In genomic region chr12:13537623-13538022, GRCh38 we compare ENCODE assay signal across 13 cellular contexts.
A peak's percentile ranks its signal among the peaks of the same experiment; 100 is the strongest.
DNase-seq lines count a peak whose midpoint lies in the region; ATAC-seq and TF ChIP-seq lines count a peak whose summit lies in the region.
"Had no signal": no experiment of that assay in that cellular context is flagged by ENCODE, and none has a peak within 500 bp of the region (broad histone marks: within the 10 kb centered on the region; RNA-seq: fewer than 3 reads in every experiment).

No MANE protein-coding gene starts in this region.

- no peaks in the 10 kb centered on the region for H3K4me1 Mint-ChIP-seq in osteocyte (ENCODE audit: unreplicated experiment)

- H3K4me3 Mint-ChIP-seq in osteocyte (ENCODE audit: unreplicated experiment), result no peak overlapping the region
- H3K4me3 Mint-ChIP-seq: mesothelial cell of epicardium had no signal

- no peak overlapping the region for H3K27ac Mint-ChIP-seq in osteocyte (ENCODE audit: unreplicated experiment)
- H3K27ac Mint-ChIP-seq: mesothelial cell of epicardium had no signal

- H3K27me3 Mint-ChIP-seq in osteocyte (ENCODE audit: unreplicated experiment), result peaks cover 10% of the 10 kb centered on the region

- H3K9me3 Mint-ChIP-seq in osteocyte (ENCODE audit: unreplicated experiment), result no peaks in the 10 kb centered on the region
- H3K9me3 Mint-ChIP-seq: mesothelial cell of epicardium had no signal

- H3K36me3 Mint-ChIP-seq in osteocyte (ENCODE audit: unreplicated experiment), result no peaks in the 10 kb centered on the region
- H3K36me3 Mint-ChIP-seq: mesothelial cell of epicardium had no signal

- peak; percentile 54 for DNase-seq in GM12865 (ENCODE audit: low read depth)
- DNase-seq in osteocyte (ENCODE audit: extremely low spot score, unreplicated experiment), result no peak
- no peak for DNase-seq in OCI-M1 (lab: John Stamatoyannopoulos, UW)
- DNase-seq in effector CD8-positive, alpha-beta T cell (lab: John Stamatoyannopoulos, UW), result no peak
- no peak for DNase-seq in NCI-H345 (lab: John Stamatoyannopoulos, UW)
- DNase-seq: cortex of kidney, NCI-H1092 treated with DMSO at 0.1 percent for 48 hours, NCI-H524 treated with DMSO at 0.1 percent for 48 hours had no signal

- ATAC-seq in GM19043 (IDR thresholded peaks at IDR 0.05; ENCODE audit: low read depth, unreplicated experiment) (peak; percentile 58), HG02840 (IDR thresholded peaks at IDR 0.05; ENCODE audit: low FRiP score, unreplicated experiment) (peak; percentile 50), HG03565 (IDR thresholded peaks at IDR 0.05; ENCODE audit: unreplicated experiment) (peak; percentile 71)

- no peak for TF ChIP-seq CTCF in GM12865 (IDR thresholded peaks at IDR 0.05; ENCODE audit: insufficient read depth, low read depth, low read length, missing control alignments)
- no peak for TF ChIP-seq CTCF in osteocyte (IDR thresholded peaks at IDR 0.05)

- H3K4me3 ChIP-seq in GM12865 (ENCODE audit: low read depth, low read length), result no peak overlapping the region
- H3K4me3 ChIP-seq: HAP-1 had no signal
